18 cellular contexts compared by ENCODE assay signal in the genomic region with DNA sequence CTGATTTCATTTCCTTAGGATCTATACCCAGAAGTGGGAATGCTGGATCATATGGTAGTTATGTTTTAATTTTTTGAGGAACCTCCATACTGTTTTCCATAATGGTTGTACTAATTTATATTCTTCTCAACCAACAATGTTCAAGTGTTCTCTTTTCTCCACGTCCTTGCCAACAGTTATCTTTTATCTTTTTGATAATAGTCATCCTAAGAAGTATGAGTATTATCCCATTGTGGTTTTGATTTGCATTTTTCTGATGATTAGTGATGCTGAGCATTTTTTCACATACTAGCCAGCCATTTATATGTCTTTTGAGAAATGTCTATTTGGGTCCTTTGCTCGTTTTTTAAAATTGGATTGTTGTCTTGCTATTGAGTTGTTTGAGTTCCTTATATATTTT. TPM values are rescaled to one million over a fixed set of nuclear protein-coding genes. Genes with fewer than 3 reads are reported as not detected.
DNase-seq lines count a peak whose midpoint lies in the region; ATAC-seq, FAIRE-seq and TF ChIP-seq lines count a peak whose summit lies in the region.
"Had no signal": no experiment of that assay in that cellular context is flagged by ENCODE, and none has a peak within 500 bp of the region (broad histone marks: within the 10 kb centered on the region; RNA-seq: fewer than 3 reads in every experiment).

No MANE protein-coding gene starts in this region.

- no peaks in the 10 kb centered on the region for H3K9me3 Mint-ChIP-seq in HFFc6

- peak; percentile 16 for FAIRE-seq in RCC 7860 (lab: Jason Lieb, UNC)
- FAIRE-seq: A549, D721Med, GM12878, GM18507 had no signal

- H3K4me1 Mint-ChIP-seq in HFFc6 (ENCODE audit: low read depth), result peaks cover 25% of the 10 kb centered on the region
- H3K4me1 Mint-ChIP-seq: CD14-positive monocyte had no signal

- H3K36me3 ChIP-seq in mucosa of descending colon (ENCODE audit: low read depth), result no peaks in the 10 kb centered on the region

- H3K36me3 Mint-ChIP-seq in HFFc6 (ENCODE audit: low read depth), result peaks cover 32% of the 10 kb centered on the region

- H3K4me1 ChIP-seq in mucosa of descending colon (ENCODE audit: low read depth), result no peaks in the 10 kb centered on the region
- H3K4me1 ChIP-seq: A549 had no signal

- peak; percentile 56 for DNase-seq in ELR (ENCODE audit: low read depth)
- peak; percentile 56 for DNase-seq in HFFc6
- DNase-seq in RCC 7860 (ENCODE audit: low spot score), result no peak
- peak; percentile 39 for DNase-seq in iris pigment epithelial cell (ENCODE audit: low read depth)
- DNase-seq in NCI-H510A (lab: John Stamatoyannopoulos, UW), result no peak
- no peak for DNase-seq in HuH-7 (ENCODE audit: low spot score)
- no peak for DNase-seq in NCI-H128 (lab: John Stamatoyannopoulos, UW; ENCODE audit: unreplicated experiment)
- no peak for DNase-seq in mucosa of descending colon
- DNase-seq: CD8-positive, alpha-beta T cell; COR-L47; DMS153; DMS79 treated with DMSO at 0.1 percent for 48 hours had no signal

- intact Hi-C loops in mucosa of descending colon (cut with DNase I, micrococcal nuclease), result no loop called here

- peaks cover 13% of the 10 kb centered on the region for H3K9me3 ChIP-seq in mucosa of descending colon
- H3K9me3 ChIP-seq: A549 had no signal

- ATAC-seq in mucosa of descending colon, result no peak
- ATAC-seq: A549; CD8-positive, alpha-beta T cell; GM12878; GM23338 had no signal

- peak overlapping the region; percentile 15; the same call in 1 of the 2 replicates for H3K27ac Mint-ChIP-seq in HFFc6
- H3K27ac Mint-ChIP-seq: CD8-positive, alpha-beta T cell; GM23338 had no signal

- no peak overlapping the region for H3K4me3 ChIP-seq in mucosa of descending colon
- H3K4me3 ChIP-seq: A549, GM12878, GM23338 had no signal

- H3K4me3 Mint-ChIP-seq in HFFc6, result no peak overlapping the region
- H3K4me3 Mint-ChIP-seq: CD14-positive monocyte; CD8-positive, alpha-beta T cell; GM23338 had no signal

- no peak for TF ChIP-seq CTCF in HFFc6 (IDR thresholded peaks at IDR 0.05)
- TF ChIP-seq CTCF in mucosa of descending colon (IDR thresholded peaks at IDR 0.05), result no peak

- H3K27me3 Mint-ChIP-seq in HFFc6 (ENCODE audit: insufficient read depth), result peaks cover 2% of the 10 kb centered on the region

RNA-seq across cellular contexts. Expression of gene ABCD3, which starts 38.5 kb away (rescaled TPM):
- total RNA-seq in HFFc6 (2021; fragmentation: NEBNext Ultra II Directional; extraction: Animal tissue kit (Norgen Biotek cat#: 25700)), result 10 to 100 TPM; 43.2 to 49.0 (median 46.3) TPM
- 100 to 1,000 TPM in 1 of 3 donors, 10 to 100 TPM in 2; 67.9 to 102 (median 99.3) TPM for total RNA-seq in mucosa of descending colon

Comparison
In these comparisons a context has a peak if more than half of its experiments do, and no peak if none do; other contexts are left out.
1. DNase-seq: peak in ELR (single experiment), HFFc6 (single experiment) and iris pigment epithelial cell (single experiment); none in RCC 7860 (single experiment), NCI-H510A (single experiment), HuH-7 (single experiment), NCI-H128 (single experiment) and mucosa of descending colon (0 of 3).